11 cellular contexts compared by ENCODE assay signal in the genomic region with DNA sequence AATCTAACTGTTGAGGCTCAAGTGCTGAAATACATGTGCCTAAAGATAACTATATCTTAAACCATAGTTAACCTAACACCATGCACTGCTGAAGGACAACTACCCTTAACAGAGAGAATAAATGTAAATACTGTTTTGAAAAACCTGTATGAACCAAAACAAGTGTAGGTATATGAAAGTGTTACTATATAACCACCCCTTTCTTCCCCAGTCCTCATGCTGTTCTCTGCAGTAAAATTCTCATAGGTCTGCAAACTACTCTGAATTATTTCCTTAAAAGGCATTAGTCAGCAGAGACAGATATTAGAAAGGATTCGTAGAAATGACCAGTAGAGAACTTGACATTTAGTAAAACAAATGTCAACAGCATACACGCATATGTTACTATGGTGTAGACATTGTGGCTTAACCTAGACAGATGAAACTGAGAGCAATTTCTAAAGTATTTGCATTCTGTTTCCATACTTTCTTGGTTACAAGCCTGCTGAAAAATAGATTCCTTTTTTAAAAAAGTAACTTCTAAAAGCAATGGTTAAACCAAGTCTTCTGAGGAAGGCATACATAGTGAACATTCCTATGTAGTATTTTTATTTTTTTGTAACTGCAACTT. TPM values are rescaled to one million over a fixed set of nuclear protein-coding genes. Genes with fewer than 3 reads are reported as not detected.
A peak's percentile ranks its signal among the peaks of the same experiment; 100 is the strongest.
DNase-seq lines count a peak whose midpoint lies in the region; ATAC-seq, FAIRE-seq and TF ChIP-seq lines count a peak whose summit lies in the region.
"Had no signal": no experiment of that assay in that cellular context is flagged by ENCODE, and none has a peak within 500 bp of the region (broad histone marks: within the 10 kb centered on the region; RNA-seq: fewer than 3 reads in every experiment).

No MANE protein-coding gene starts in this region.

- H3K27me3 ChIP-seq in Loucy (ENCODE audit: insufficient read depth, low read length, poor library complexity, severe bottlenecking), result no peaks in the 10 kb centered on the region

- no peaks in the 10 kb centered on the region for H3K36me3 Mint-ChIP-seq in effector memory CD8-positive, alpha-beta T cell (ENCODE audit: insufficient read depth)

- H3K9me3 ChIP-seq in Loucy (ENCODE audit: insufficient read depth, low read depth, low read length), result no peaks in the 10 kb centered on the region

- TF ChIP-seq CTCF in Loucy (conservative IDR thresholded peaks at IDR 0.05; ENCODE audit: low read length) (no peak), lower leg skin (IDR thresholded peaks at IDR 0.05) (no peak)

- H3K4me3 ChIP-seq in Loucy (ENCODE audit: low read length, poor library complexity, severe bottlenecking) (peak overlapping the region; percentile 60), lower leg skin (ENCODE audit: low read depth, poor library complexity, severe bottlenecking) (no peak overlapping the region)

- intact Hi-C loops in lower leg skin (cut with DNase I; ENCODE audit: low total_unique reads), result no loop called here

- H3K79me2 ChIP-seq in Loucy (ENCODE audit: insufficient read depth, low read length), result no peaks in the 10 kb centered on the region

- peaks cover 12 to 35% of the 10 kb centered on the region in 2 donors for H3K27me3 Mint-ChIP-seq in effector memory CD8-positive, alpha-beta T cell
- H3K27me3 Mint-ChIP-seq: brain had no signal

- no peaks in the 10 kb centered on the region for H3K9me3 Mint-ChIP-seq in effector memory CD8-positive, alpha-beta T cell
- H3K9me3 Mint-ChIP-seq: brain had no signal

- peaks cover 35% of the 10 kb centered on the region for H3K4me1 ChIP-seq in Loucy (ENCODE audit: insufficient read depth, low read length, poor library complexity, severe bottlenecking)

- no peaks in the 10 kb centered on the region for H3K36me3 ChIP-seq in Loucy (ENCODE audit: insufficient read depth, low read length)

- H3F3A ChIP-seq in Loucy (ENCODE audit: low read depth), result no peaks in the 10 kb centered on the region

- TF ChIP-seq POLR2A in GM12892 (IDR thresholded peaks at IDR 0.05; ENCODE audit: low read depth, low read length), result no peak
- no peak for TF ChIP-seq POLR2A in lower leg skin (IDR thresholded peaks at IDR 0.05)

- FAIRE-seq in GM12892 (lab: Jason Lieb, UNC), result peak; percentile 83

- H3K4me2 ChIP-seq in Loucy (ENCODE audit: low read depth, low read length, poor library complexity, severe bottlenecking), result peak overlapping the region; percentile 69

- H3K9me2 ChIP-seq in Loucy (replicated peaks; ENCODE audit: low read depth, low read length), result no peaks in the 10 kb centered on the region

- no peak overlapping the region for H2AFZ ChIP-seq in Loucy (ENCODE audit: low read length)

- ATAC-seq in GM19468 (IDR thresholded peaks at IDR 0.05; ENCODE audit: extremely low read depth, unreplicated experiment) (peak; percentile 54), HG02973 (IDR thresholded peaks at IDR 0.05; ENCODE audit: unreplicated experiment) (peak; percentile 92)
- no peak for ATAC-seq in effector memory CD8-positive, alpha-beta T cell (replicated peaks)
- ATAC-seq: left ventricle myocardium superior had no signal

- DNase-seq in GM12892 (ENCODE audit: insufficient read length) (no peak), NCI-H187 treated with DMSO at 0.1 percent for 48 hours (lab: John Stamatoyannopoulos, UW) (no peak), lower leg skin (ENCODE audit: low spot score in 2 of 2) (no peak)
- no peak for DNase-seq in effector memory CD8-positive, alpha-beta T cell
- no peak for DNase-seq in activated T-cell treated with anti-CD3 and anti-CD28 coated beads, Interleukin-2, amount 50 U/mL, for 1 hour
- DNase-seq: left ventricle myocardium superior, Right ventricle myocardium superior had no signal

- no peak overlapping the region for H3K27ac Mint-ChIP-seq in effector memory CD8-positive, alpha-beta T cell

- WGBS in lower leg skin, 2 donors, result 85 to 88% methylated on average over 2 of the region's 2 CpGs

- no peaks in the 10 kb centered on the region for H3K4me1 Mint-ChIP-seq in effector memory CD8-positive, alpha-beta T cell (ENCODE audit: low read depth in 2 of 2)

- H4K20me1 ChIP-seq in Loucy (ENCODE audit: insufficient read depth, low read length, poor library complexity, severe bottlenecking), result no peaks in the 10 kb centered on the region

- peak overlapping the region; percentile 65 for H3K9ac ChIP-seq in Loucy (ENCODE audit: low read depth, low read length, poor library complexity, severe bottlenecking)

- no peak overlapping the region for H3K4me3 Mint-ChIP-seq in effector memory CD8-positive, alpha-beta T cell

RNA-seq across cellular contexts. Expression of a gene that starts 13.9 kb away (rescaled TPM):
- 3.1 TPM for polyA plus RNA-seq in GM12892 (2012; ENCODE audit: missing spikeins)
- 10 to 100 TPM in 2 of 4 donors, 1 to 10 TPM in 2; 7.2 to 33.2 (median 14.3) TPM for total RNA-seq in lower leg skin
